9 cellular contexts compared by ENCODE assay signal in the genomic region with DNA sequence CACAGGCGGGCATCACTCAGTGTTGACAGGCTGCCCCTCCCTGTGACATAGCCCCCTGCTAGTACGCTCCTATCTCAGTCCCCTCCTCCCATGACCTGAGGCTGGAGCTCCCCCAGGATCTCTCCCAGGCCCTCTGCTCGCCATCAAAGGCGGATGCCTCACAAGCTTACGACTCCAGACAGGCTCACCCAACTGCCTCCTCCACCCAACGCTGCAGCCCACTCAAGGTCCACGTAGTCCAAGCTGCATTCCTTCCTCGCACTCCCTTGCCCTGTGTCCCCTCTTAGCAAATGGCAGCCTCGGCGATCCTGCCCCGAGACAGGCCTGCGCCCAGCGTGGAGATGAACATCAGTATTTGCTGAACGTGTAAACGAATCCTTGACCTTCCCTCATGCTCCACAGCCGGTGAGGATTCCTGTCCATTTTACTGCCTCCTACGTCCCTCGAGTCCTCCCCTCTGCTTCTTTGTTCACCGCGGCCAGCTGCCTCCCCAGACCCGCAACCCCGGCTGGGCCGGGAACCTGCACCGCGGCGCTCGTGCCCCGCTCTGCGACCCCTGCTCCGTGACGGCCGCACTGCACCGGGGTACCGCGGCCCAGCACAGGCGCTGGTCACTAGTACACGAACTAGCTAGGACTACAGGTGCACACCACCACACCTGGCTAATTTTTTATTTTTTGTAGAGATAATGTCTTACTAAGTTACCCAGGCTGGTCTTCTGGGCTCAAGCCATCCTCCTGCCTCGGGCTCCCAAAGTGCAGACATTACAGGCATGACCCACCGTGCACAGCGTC. TPM values are rescaled to one million over a fixed set of nuclear protein-coding genes. Genes with fewer than 3 reads are reported as not detected.
A peak's percentile ranks its signal among the peaks of the same experiment; 100 is the strongest.
DNase-seq lines count a peak whose midpoint lies in the region; ATAC-seq and TF ChIP-seq lines count a peak whose summit lies in the region.
"Had no signal": no experiment of that assay in that cellular context is flagged by ENCODE, and none has a peak within 500 bp of the region (broad histone marks: within the 10 kb centered on the region; RNA-seq: fewer than 3 reads in every experiment).

No MANE protein-coding gene starts in this region.

- peaks cover 16% of the 10 kb centered on the region for H3K36me3 Mint-ChIP-seq in T-helper 2 cell treated with Interferon-gamma antibody and Interleukin-4, amounts not matched to agents 5 μg/mL and 100 μg/mL, for 36 hours (ENCODE audit: low read depth)

- H3K4me3 ChIP-seq in WI38 (ENCODE audit: low read depth, low read length) = peak overlapping the region; percentile 58
- H3K4me3 ChIP-seq in right cardiac atrium (ENCODE audit: low read length) = peak overlapping the region; percentile 23

- no peaks in the 10 kb centered on the region for H3K9me3 ChIP-seq in right cardiac atrium (ENCODE audit: control insufficient read depth, low read length)

- no peaks in the 10 kb centered on the region for H3K9me3 Mint-ChIP-seq in T-helper 2 cell treated with Interferon-gamma antibody and Interleukin-4, amounts not matched to agents 5 μg/mL and 100 μg/mL, for 36 hours

- intact Hi-C loops in right cardiac atrium (cut with DNase I) = no loop called here

- ATAC-seq in HG03066 (IDR thresholded peaks at IDR 0.05; ENCODE audit: low read depth, unreplicated experiment) (peak; percentile 17), right cardiac atrium (peak; percentile 4 to 16)

- peak overlapping the region; percentile 88 for H3K27ac Mint-ChIP-seq in T-helper 2 cell treated with Interferon-gamma antibody and Interleukin-4, amounts not matched to agents 5 μg/mL and 100 μg/mL, for 36 hours

- peak overlapping the region; percentile 94 for H3K4me3 Mint-ChIP-seq in T-helper 2 cell treated with Interferon-gamma antibody and Interleukin-4, amounts not matched to agents 5 μg/mL and 100 μg/mL, for 36 hours

- peaks cover 46% of the 10 kb centered on the region for H3K4me1 Mint-ChIP-seq in T-helper 2 cell treated with Interferon-gamma antibody and Interleukin-4, amounts not matched to agents 5 μg/mL and 100 μg/mL, for 36 hours (ENCODE audit: low read depth)

- DNase-seq in T-helper 2 cell treated with Interferon-gamma antibody and Interleukin-4, amounts not matched to agents 5 μg/mL and 100 μg/mL, for 36 hours (ENCODE audit: low spot score) = no peak
- DNase-seq in T-helper 2 cell (no peak), right cardiac atrium (no peak), NCI-H2196 (lab: John Stamatoyannopoulos, UW; ENCODE audit: unreplicated experiment) (no peak), NCI-H1930 (lab: John Stamatoyannopoulos, UW) (no peak)
- peak; percentile 41 for DNase-seq in stimulated activated CD8-positive, alpha-beta memory T cell treated with anti-CD3 and anti-CD28 coated beads, Interleukin-4, amount 100 ng/mL, for 48 hours

- H3K27me3 ChIP-seq in right cardiac atrium (ENCODE audit: control insufficient read depth, insufficient read depth) = no peaks in the 10 kb centered on the region

- 10% methylated on average over 40 of the region's 40 CpGs for WGBS in right cardiac atrium

- peaks cover 2% of the 10 kb centered on the region for H3K27me3 Mint-ChIP-seq in T-helper 2 cell treated with Interferon-gamma antibody and Interleukin-4, amounts not matched to agents 5 μg/mL and 100 μg/mL, for 36 hours (ENCODE audit: low read depth)

- no peak for TF ChIP-seq CTCF in WI38 (IDR thresholded peaks at IDR 0.05; ENCODE audit: low read depth, low read length)

- no peak overlapping the region for H3K27ac ChIP-seq in right cardiac atrium (ENCODE audit: low read length)

- H3K4me1 ChIP-seq in right cardiac atrium (ENCODE audit: control insufficient read depth, insufficient read depth, low read length) = peaks cover 2% of the 10 kb centered on the region

RNA-seq across cellular contexts. Expression of a gene that starts 0.8 kb away (rescaled TPM):
- total RNA-seq in right cardiac atrium = 1 to 10 TPM; 5.5 to 6.7 (median 6.0) TPM
- polyA plus RNA-seq in right cardiac atrium = 3.9 TPM

RNA-seq across cellular contexts. Expression of a gene that starts 17.1 kb away (rescaled TPM):
- total RNA-seq in right cardiac atrium = 10 to 100 TPM; 20.6 to 22.8 (median 21.3) TPM
- 27.0 TPM for polyA plus RNA-seq in right cardiac atrium

RNA-seq across cellular contexts. Expression of a gene that starts 17.4 kb away (rescaled TPM):
- total RNA-seq in right cardiac atrium = 10 to 100 TPM; 33.3 to 72.3 (median 34.7) TPM
- 20.1 TPM for polyA plus RNA-seq in right cardiac atrium

RNA-seq across cellular contexts. Expression of a gene that starts 39.2 kb away (rescaled TPM):
- total RNA-seq in right cardiac atrium = 10 to 100 TPM; 97.1 to 99.8 (median 98.6) TPM
- 95.6 TPM for polyA plus RNA-seq in right cardiac atrium

RNA-seq across cellular contexts. Expression of a gene that starts 46.8 kb away (rescaled TPM):
- total RNA-seq in right cardiac atrium = not detected
- not detected for polyA plus RNA-seq in right cardiac atrium
- total RNA-seq: dermis microvascular lymphatic vessel endothelial cell had no signal
